Comparison of ENCODE assay signal across 7 cellular contexts in genomic region chr16:88238732-88239274, GRCh38.
DNase-seq lines count a peak whose midpoint lies in the region; ATAC-seq and TF ChIP-seq lines count a peak whose summit lies in the region.
"Not testable (repeated sequence)": the region's sequence is repeated elsewhere in the genome, so short reads cannot be mapped to it uniquely, and the experiment has no call there.

No MANE protein-coding gene starts in this region.

- DNase-seq in GM03348 (ENCODE audit: low spot score) (peak; percentile 91), Kasumi-1 (lab: John Stamatoyannopoulos, UW) (peak; percentile 62 to 71), SJSA1 (ENCODE audit: low read depth in 1 of 2, low spot score in 2 of 2) (peak; percentile 94 to 99), fibroblast of lung (ENCODE audit: low read depth in 2 of 2) (peak; percentile 98 to 99), lung (ENCODE audit: low spot score) (peak; percentile 90)
- DNase-seq in activated naive CD4-positive, alpha-beta T cell treated with anti-CD3 and anti-CD28 coated beads, Interleukin-2, amount 50 U/mL, for 72 hours (ENCODE audit: low spot score in 2 of 2), result peak; percentile 18 to 61
- DNase-seq in stimulated activated CD4-positive, alpha-beta T cell treated with anti-CD3 and anti-CD28 coated beads, Interleukin-12 subunit alpha, Interleukin-12 subunit beta, amount 100 ng/mL, for 4 hours, result peak; percentile 21

- TF ChIP-seq CTCF in fibroblast of lung (conservative IDR thresholded peaks at IDR 0.05 in 1 of 2, IDR thresholded peaks at IDR 0.05 in 1 of 2; ENCODE audit: low read depth in 1 of 2, low read length in 2 of 2); lung (IDR thresholded peaks at IDR 0.05; ENCODE audit: control extremely low read depth, extremely low read depth): not testable (repeated sequence)

- H2AFZ ChIP-seq in fibroblast of lung (ENCODE audit: low read length), result not testable (repeated sequence)

- not testable (repeated sequence) for H3K9me3 Mint-ChIP-seq in activated naive CD4-positive, alpha-beta T cell treated with anti-CD3 and anti-CD28 coated beads, Interleukin-2, amount 50 U/mL, for 72 hours

- H3K27ac ChIP-seq in SJSA1, result not testable (repeated sequence)
- H3K27ac ChIP-seq in fibroblast of lung (ENCODE audit: insufficient read depth, low read length) (peak overlapping the region; percentile 73), lung (ENCODE audit: low read depth in 1 of 2, low read length in 1 of 2) (peak overlapping the region; percentile 22 to 48)

- H3K9ac ChIP-seq in fibroblast of lung (ENCODE audit: insufficient read depth, low read length), result peak overlapping the region; percentile 20

- H3K27ac Mint-ChIP-seq in activated naive CD4-positive, alpha-beta T cell treated with anti-CD3 and anti-CD28 coated beads, Interleukin-2, amount 50 U/mL, for 72 hours, result not testable (repeated sequence)

- H3K4me1 ChIP-seq in SJSA1 (replicated peaks) (peaks cover 37% of the 10 kb centered on the region), fibroblast of lung (ENCODE audit: control insufficient read depth, extremely low read depth, insufficient read depth, low read length) (peaks cover 32% of the 10 kb centered on the region)
- not testable (repeated sequence) for H3K4me1 ChIP-seq in lung (ENCODE audit: control insufficient read depth in 2 of 2, insufficient read depth in 2 of 2, low read length in 2 of 2)

- H3K79me2 ChIP-seq in fibroblast of lung (ENCODE audit: control insufficient read depth, insufficient read depth, low read length), result not testable (repeated sequence)

- H3K27me3 ChIP-seq in SJSA1 (replicated peaks); fibroblast of lung (ENCODE audit: control insufficient read depth, insufficient read depth, low read length); lung (ENCODE audit: control insufficient read depth, insufficient read depth): not testable (repeated sequence)

- H3K4me2 ChIP-seq in fibroblast of lung (ENCODE audit: extremely low read depth, insufficient read depth, low read length), result peak overlapping the region; percentile 44

- H3K9me3 ChIP-seq in SJSA1 (replicated peaks); fibroblast of lung (ENCODE audit: control insufficient read depth, insufficient read depth, low read depth, low read length); lung (ENCODE audit: control insufficient read depth in 2 of 2, insufficient read depth in 1 of 2, low read length in 1 of 2): not testable (repeated sequence)

- H3K36me3 Mint-ChIP-seq in activated naive CD4-positive, alpha-beta T cell treated with anti-CD3 and anti-CD28 coated beads, Interleukin-2, amount 50 U/mL, for 72 hours, result not testable (repeated sequence)

- ATAC-seq in activated naive CD4-positive, alpha-beta T cell treated with anti-CD3 and anti-CD28 coated beads, Interleukin-2, amount 50 U/mL, for 72 hours, result peak; percentile 95
- peak; percentile 88 for ATAC-seq in lung (ENCODE audit: insufficient read depth, low FRiP score)

- not testable (repeated sequence) for H4K20me1 ChIP-seq in fibroblast of lung (ENCODE audit: control insufficient read depth, extremely low read depth, insufficient read depth, low read length)

- not testable (repeated sequence) for H3K36me3 ChIP-seq in SJSA1; fibroblast of lung (ENCODE audit: control insufficient read depth, insufficient read depth, low read length); lung (ENCODE audit: control insufficient read depth in 2 of 2, insufficient read depth in 2 of 2, low read length in 2 of 2)

- 37 to 60% methylated on average over 6 to 7 of the region's 8 CpGs for WGBS in lung, 2 donors

- H3K4me3 ChIP-seq in SJSA1; fibroblast of lung (replicated peaks in 1 of 4; ENCODE audit: control extremely low read depth in 1 of 4, insufficient read depth in 1 of 4, low read depth in 3 of 4, low read length in 4 of 4); lung: not testable (repeated sequence)

Comparison
In these comparisons a context has a peak if more than half of its experiments do, and no peak if none do; other contexts are left out.
1. DNase-seq: peak in every context shown above with its lines; median percentile 98 in fibroblast of lung; 96 in SJSA1; 91 in GM03348; 90 in lung; 66 in Kasumi-1; 40 in activated naive CD4-positive, alpha-beta T cell treated with anti-CD3 and anti-CD28 coated beads, Interleukin-2, amount 50 U/mL, for 72 hours; 21 in stimulated activated CD4-positive, alpha-beta T cell treated with anti-CD3 and anti-CD28 coated beads, Interleukin-12 subunit alpha, Interleukin-12 subunit beta, amount 100 ng/mL, for 4 hours.